19 cellular contexts compared by ENCODE assay signal in the genomic region with DNA sequence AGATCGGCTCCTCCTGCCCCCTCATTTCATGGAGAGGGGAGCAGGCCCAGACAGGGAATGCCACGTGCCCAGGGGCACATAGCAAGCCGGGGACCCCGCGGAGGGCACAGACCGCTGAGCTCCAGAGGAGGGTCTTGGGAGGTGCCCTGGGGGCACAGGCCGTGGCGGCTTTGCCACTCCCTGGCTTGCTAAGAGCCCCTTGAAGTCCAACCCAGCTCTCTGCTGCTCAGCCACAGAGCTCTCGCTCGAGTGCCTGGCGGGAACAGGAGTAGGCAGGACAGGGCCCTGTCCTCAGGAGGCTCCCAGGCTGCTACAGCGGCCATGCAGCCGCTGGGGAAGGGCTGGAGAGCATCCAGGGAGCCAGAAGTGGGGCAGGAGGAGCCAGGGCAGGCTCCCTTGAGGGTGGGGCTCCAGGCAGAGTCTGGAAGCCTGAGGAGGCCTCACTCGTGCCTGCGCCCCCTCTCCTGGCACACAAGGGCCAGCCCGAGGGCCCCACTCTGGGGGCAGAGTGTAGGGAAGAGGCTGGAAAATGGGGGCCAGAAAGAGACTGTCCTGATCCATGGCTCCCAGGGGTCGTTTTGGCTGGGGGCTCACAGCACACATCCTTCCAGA. TPM values are rescaled to one million over a fixed set of nuclear protein-coding genes. Genes with fewer than 3 reads are reported as not detected.
DNase-seq lines count a peak whose midpoint lies in the region; ATAC-seq, FAIRE-seq and TF ChIP-seq lines count a peak whose summit lies in the region.
"Had no signal": no experiment of that assay in that cellular context is flagged by ENCODE, and none has a peak within 500 bp of the region (broad histone marks: within the 10 kb centered on the region; RNA-seq: fewer than 3 reads in every experiment).

No MANE protein-coding gene starts in this region.

- WGBS in HepG2 (ENCODE audit: low lambda C conversion rate): 38% methylated on average over 13 of the region's 17 CpGs
- 65 to 70% methylated on average over 17 of the region's 17 CpGs for WGBS in GM23248 (ENCODE audit: low coverage in 1 of 2, low lambda C conversion rate in 2 of 2, missing lambda C conversion rate in 2 of 2), 2 experiments

- BruUV-seq in HepG2 (replicated peaks; lab: Mats Ljungman, UMichigan): no TSS peak

- H2AFZ ChIP-seq in HepG2 (ENCODE audit: low read length) (no peak overlapping the region), GM23248 (no peak overlapping the region)

- CTCF ChIA-PET in HEK293 (lab: Yijun Ruan, JAX) (interaction anchor here (0.6 kb wide), 2 partner anchors 69 to 127 kb away, joined by 3 to 4 read pairs; no protein-coding TSS in a partner anchor), HepG2 (lab: Yijun Ruan, JAX; ENCODE audit: low intra/inter-chr PET ratio, low total read pairs) (no interaction called here)

- H3K36me3 ChIP-seq in HEK293 (ENCODE audit: control insufficient read depth in 2 of 2, insufficient read depth in 1 of 2, low read length in 2 of 2): no peaks in the 10 kb centered on the region
- H3K36me3 ChIP-seq in HepG2 (replicated peaks in 1 of 2; ENCODE audit: control insufficient read depth in 1 of 2, insufficient read depth in 2 of 2, low read length in 2 of 2): no peaks in the 10 kb centered on the region
- H3K36me3 ChIP-seq in GM23248 (ENCODE audit: low read depth): no peaks in the 10 kb centered on the region

- peaks cover 8% of the 10 kb centered on the region for H4K20me1 ChIP-seq in HepG2 (ENCODE audit: insufficient read depth, low read length)
- no peaks in the 10 kb centered on the region for H4K20me1 ChIP-seq in GM23248 (ENCODE audit: insufficient read depth)

- H3K79me2 ChIP-seq in HepG2 (ENCODE audit: insufficient read depth, low read length) (no peaks in the 10 kb centered on the region), GM23248 (ENCODE audit: insufficient read depth) (no peaks in the 10 kb centered on the region)

- no peak overlapping the region for H3K9ac ChIP-seq in HepG2 (ENCODE audit: insufficient read depth, low read depth, low read length)
- no peak overlapping the region for H3K9ac ChIP-seq in GM23248
- H3K9ac ChIP-seq: KMS-11 had no signal

- FAIRE-seq in HepG2 (lab: Jason Lieb, UNC): no peak
- FAIRE-seq: A549 had no signal

- TF ChIP-seq CTCF in HEK293 (tag by site-specific recombination; IDR thresholded peaks at IDR 0.05): no peak
- TF ChIP-seq CTCF in dorsolateral prefrontal cortex (IDR thresholded peaks at IDR 0.05 in 54 of 56, conservative IDR thresholded peaks at IDR 0.05 in 2 of 56; ENCODE audit: low read depth in 1 of 56, partially characterized antibody in 56 of 56): no peak
- no peak for TF ChIP-seq CTCF in HepG2 (CRISPR knock-in tag; IDR thresholded peaks at IDR 0.05)

- DNase-seq in COLO668 (lab: John Stamatoyannopoulos, UW; ENCODE audit: unreplicated experiment) (peak; percentile 42), dorsolateral prefrontal cortex (no peak), HepG2 (ENCODE audit: low spot score) (no peak), mucosa of gallbladder (ENCODE audit: low spot score) (no peak), GM23248 (no peak), NCI-H2081 (lab: John Stamatoyannopoulos, UW) (no peak)
- DNase-seq: Calu3, DMS79 treated with DMSO at 0.1 percent for 48 hours, MV-4-11, NCI-H187, NCI-H446, SIG-M5, T-cell had no signal

- no peak overlapping the region for H3K4me3 ChIP-seq in HEK293 (ENCODE audit: low read depth, low read length)
- no peak overlapping the region for H3K4me3 ChIP-seq in dorsolateral prefrontal cortex
- no peak overlapping the region for H3K4me3 ChIP-seq in HepG2 (replicated peaks in 1 of 3; ENCODE audit: insufficient read depth in 1 of 3, low read depth in 2 of 3, low read length in 3 of 3)
- no peak overlapping the region for H3K4me3 ChIP-seq in GM23248
- H3K4me3 ChIP-seq: A549 had no signal

- TF ChIP-seq EP300 in HepG2 (IDR thresholded peaks at IDR 0.05; ENCODE audit: low read depth in 2 of 2, low read length in 2 of 2) (no peak), HepG2 (CRISPR knock-in tag; IDR thresholded peaks at IDR 0.05; ENCODE audit: borderline replicate concordance) (no peak)

- H3K27ac ChIP-seq in HEK293 (ENCODE audit: extremely low read depth, low read depth, low read length) (no peak overlapping the region), dorsolateral prefrontal cortex (peak overlapping the region in 57 of 59 donors; percentile 11 to 96 (median 84)), HepG2 (ENCODE audit: extremely low read length, insufficient read depth, low read length) (no peak overlapping the region), GM23248 (no peak overlapping the region)
- H3K27ac ChIP-seq: A549, KMS-11 had no signal

- peaks cover 10% of the 10 kb centered on the region; the same call in 1 of the 2 replicates for H3F3A ChIP-seq in GM23248 (ENCODE audit: insufficient read depth)

- in situ Hi-C loops in HepG2 (cut with HindIII; ENCODE audit: extremely low pct_ligation_motif_present, low pct_unique_long_range_greater_than_20kb) (loop anchor here (10.0 kb wide), 1 partner anchor 59 kb away; no protein-coding TSS in a partner anchor), GM23248 (cut with MboI) (loop anchor here (10.0 kb wide), 1 partner anchor 119 kb away; a partner anchor contains a TSS)

- 0 out of 2 replicates have a peak, but pooled peaks have one; percentile 3 for TF ChIP-seq RAD21 in HepG2 (CRISPR knock-in tag; IDR thresholded peaks at IDR 0.05)

- H3K4me1 ChIP-seq in HEK293 (ENCODE audit: control insufficient read depth, insufficient read depth, low read length) (peaks cover 1% of the 10 kb centered on the region), HepG2 (ENCODE audit: insufficient read depth, low read length) (peaks cover 48% of the 10 kb centered on the region), GM23248 (ENCODE audit: insufficient read depth) (peaks cover 2% of the 10 kb centered on the region)

- ATAC-seq in HepG2 (no peak), GM21390 (IDR thresholded peaks at IDR 0.05; ENCODE audit: unreplicated experiment) (no peak)
- ATAC-seq: A549, SK-N-SH treated with all-trans-retinoic acid at 6 μM for 48 hours, T-cell had no signal

- POLR2A ChIA-PET in HEK293 (lab: Yijun Ruan, JAX) (interaction anchor here (0.6 to 9.4 kb wide), 2 partner anchors 11 to 123 kb away, joined by 4 to 92 read pairs; a partner anchor contains a TSS), HepG2 (lab: Yijun Ruan, JAX) (interaction anchor here (1.0 kb wide), 1 partner anchor 11 kb away, joined by 3 read pairs; a partner anchor contains a TSS)

- H3K9me2 ChIP-seq in GM23248 (ENCODE audit: insufficient read depth): no peaks in the 10 kb centered on the region

- intact Hi-C loops in dorsolateral prefrontal cortex (cut with DNase I) (loop anchor here in 1 of 2 donors (5.0 kb wide), 1 partner anchor 142 kb away; no protein-coding TSS in a partner anchor), HepG2 (cut with micrococcal nuclease; ENCODE audit: unreplicated experiment) (no loop called here)

- H3K4me2 ChIP-seq in HepG2 (ENCODE audit: low read depth, low read length): no peak overlapping the region
- H3K4me2 ChIP-seq in GM23248 (ENCODE audit: unreplicated experiment): no peak overlapping the region
- H3K4me2 ChIP-seq: A549, KMS-11 had no signal

- no peak for TF ChIP-seq POLR2A in HepG2 (IDR thresholded peaks at IDR 0.05; ENCODE audit: insufficient read depth in 1 of 2, low read depth in 2 of 2, low read length in 2 of 2)

- H3K9me3 ChIP-seq in HEK293 (ENCODE audit: control insufficient read depth, insufficient read depth, low read depth, low read length) (no peaks in the 10 kb centered on the region), HepG2 (ENCODE audit: low read length) (no peaks in the 10 kb centered on the region), GM23248 (ENCODE audit: low read depth) (no peaks in the 10 kb centered on the region)
- H3K9me3 ChIP-seq: A549 had no signal

- H3K27me3 ChIP-seq in dorsolateral prefrontal cortex (no peaks in the 10 kb centered on the region), HepG2 (ENCODE audit: control insufficient read depth in 1 of 2, insufficient read depth in 2 of 2, low read length in 2 of 2) (peaks cover 3 to 32% of the 10 kb centered on the region in 2 experiments), GM23248 (replicated peaks; ENCODE audit: insufficient read depth) (no peaks in the 10 kb centered on the region)

RNA-seq across cellular contexts. Expression of a gene that starts 4.4 kb away (rescaled TPM):
- total RNA-seq in dorsolateral prefrontal cortex (10 to 100 TPM; 19.4 to 82.0 (median 54.8) TPM), HepG2 (2016; rRNA removed; fragmentation: Illumina TruSeq; extraction: Trizol) (0.45 and 0.86 TPM in 2 replicates), mucosa of gallbladder (7.7 TPM)
- 1.2 and 1.4 TPM in 2 replicates for total RNA-seq in HepG2 (2016; cell fraction: cytosol; rRNA removed; fragmentation: Illumina TruSeq; extraction: Trizol; ENCODE audit: low read depth)
- total RNA-seq in HepG2 (2016; cell fraction: insoluble cytoplasmic fraction; rRNA removed; fragmentation: Illumina TruSeq; extraction: Trizol): 0.62 and 1.3 TPM in 2 replicates
- total RNA-seq in HepG2 (2016; cell fraction: membrane; rRNA removed; fragmentation: Illumina TruSeq; extraction: Trizol): 0.96 and 1.9 TPM in 2 replicates
- total RNA-seq in HepG2 (2016; cell fraction: nucleus; rRNA removed; fragmentation: Illumina TruSeq; extraction: Trizol): 1.0 and 1.6 TPM in 2 replicates
- polyA plus RNA-seq in HepG2 (2011; rRNA removed) (3.6 and 3.7 TPM in 2 replicates), GM23248 (2016; fragmentation: Nextera tagmentation; extraction: Ambion mirVana) (0.30 and 0.71 TPM in 2 replicates)
- 2.2 and 3.4 TPM in 2 replicates for polyA plus RNA-seq in HepG2 (2011; cell fraction: cytosol; rRNA removed)
- 20.4 and 21.0 TPM in 2 replicates for polyA plus RNA-seq in HepG2 (2011; cell fraction: nucleus; rRNA removed)
- 2.3 and 3.3 TPM in 2 replicates for polyA plus RNA-seq in HepG2 (2012)
- polyA plus RNA-seq in HepG2 (2016; cell fraction: cytosol; fragmentation: Illumina TruSeq; extraction: Trizol; ENCODE audit: low read depth): 2.1 and 2.3 TPM in 2 replicates
- 0.92 and 1.1 TPM in 2 replicates for polyA plus RNA-seq in HepG2 (2016; cell fraction: insoluble cytoplasmic fraction; fragmentation: Illumina TruSeq; extraction: Trizol; ENCODE audit: low read depth)
- 1.9 and 2.3 TPM in 2 replicates for polyA plus RNA-seq in HepG2 (2016; cell fraction: membrane; fragmentation: Illumina TruSeq; extraction: Trizol; ENCODE audit: low read depth)
- 3.2 and 3.9 TPM in 2 replicates for polyA plus RNA-seq in HepG2 (2016; cell fraction: nucleus; fragmentation: Illumina TruSeq; extraction: Trizol; ENCODE audit: insufficient read depth, low read depth)
- polyA minus RNA-seq in HepG2 (2011; rRNA and poly(A)+ RNA removed; ENCODE audit: low replicate concordance): 6.5 and 7.6 TPM in 2 replicates
- 0.79 TPM in 1 of 2 replicates, not detected in the other for polyA minus RNA-seq in HepG2 (2011; cell fraction: cytosol; rRNA and poly(A)+ RNA removed)
- polyA minus RNA-seq in HepG2 (2011; cell fraction: nucleus; rRNA and poly(A)+ RNA removed): 0.90 and 1.2 TPM in 2 replicates
- not detected in 2 replicates for total RNA-seq in GM23248 (2014; rRNA removed; shearing (Covaris generic))

RNA-seq across cellular contexts. Expression of a gene that starts 8.3 kb away (rescaled TPM):
- total RNA-seq in dorsolateral prefrontal cortex (100 to 1,000 TPM; 194 to 567 (median 327) TPM), HepG2 (2016; rRNA removed; fragmentation: Illumina TruSeq; extraction: Trizol) (9.1 and 22.1 TPM in 2 replicates), mucosa of gallbladder (154 TPM)
- 14.9 and 15.2 TPM in 2 replicates for total RNA-seq in HepG2 (2016; cell fraction: cytosol; rRNA removed; fragmentation: Illumina TruSeq; extraction: Trizol; ENCODE audit: low read depth)
- 6.6 and 20.8 TPM in 2 replicates for total RNA-seq in HepG2 (2016; cell fraction: insoluble cytoplasmic fraction; rRNA removed; fragmentation: Illumina TruSeq; extraction: Trizol)
- 10.1 and 11.4 TPM in 2 replicates for total RNA-seq in HepG2 (2016; cell fraction: membrane; rRNA removed; fragmentation: Illumina TruSeq; extraction: Trizol)
- total RNA-seq in HepG2 (2016; cell fraction: nucleus; rRNA removed; fragmentation: Illumina TruSeq; extraction: Trizol): 26.8 and 33.4 TPM in 2 replicates
- polyA plus RNA-seq in HepG2 (2011; rRNA removed) (23.0 and 40.7 TPM in 2 replicates), GM23248 (2016; fragmentation: Nextera tagmentation; extraction: Ambion mirVana) (43.7 and 48.4 TPM in 2 replicates)
- 18.3 and 19.9 TPM in 2 replicates for polyA plus RNA-seq in HepG2 (2011; cell fraction: cytosol; rRNA removed)
- 410 and 565 TPM in 2 replicates for polyA plus RNA-seq in HepG2 (2011; cell fraction: nucleus; rRNA removed)
- polyA plus RNA-seq in HepG2 (2012): 20.8 and 52.6 TPM in 2 replicates
- 0.90 and 0.96 TPM in 2 replicates for polyA plus RNA-seq in HepG2 (2016; cell fraction: cytosol; fragmentation: Illumina TruSeq; extraction: Trizol; ENCODE audit: low read depth)
- 6.2 and 8.3 TPM in 2 replicates for polyA plus RNA-seq in HepG2 (2016; cell fraction: insoluble cytoplasmic fraction; fragmentation: Illumina TruSeq; extraction: Trizol; ENCODE audit: low read depth)
- polyA plus RNA-seq in HepG2 (2016; cell fraction: membrane; fragmentation: Illumina TruSeq; extraction: Trizol; ENCODE audit: low read depth): 1.6 TPM in 2 replicates
- 86.8 and 102 TPM in 2 replicates for polyA plus RNA-seq in HepG2 (2016; cell fraction: nucleus; fragmentation: Illumina TruSeq; extraction: Trizol; ENCODE audit: insufficient read depth, low read depth)
- polyA minus RNA-seq in HepG2 (2011; rRNA and poly(A)+ RNA removed; ENCODE audit: low replicate concordance): 24.5 and 75.7 TPM in 2 replicates
- 24.3 and 34.5 TPM in 2 replicates for polyA minus RNA-seq in HepG2 (2011; cell fraction: cytosol; rRNA and poly(A)+ RNA removed)
- polyA minus RNA-seq in HepG2 (2011; cell fraction: nucleus; rRNA and poly(A)+ RNA removed): 72.0 and 84.2 TPM in 2 replicates
- 200 and 201 TPM in 2 replicates for total RNA-seq in GM23248 (2014; rRNA removed; shearing (Covaris generic))

RNA-seq across cellular contexts. Expression of a gene that starts 11.6 kb away (rescaled TPM):
- total RNA-seq in dorsolateral prefrontal cortex (10 to 100 TPM; 26.2 to 67.2 (median 41.0) TPM), HepG2 (2016; rRNA removed; fragmentation: Illumina TruSeq; extraction: Trizol) (40.3 and 47.9 TPM in 2 replicates), mucosa of gallbladder (100 TPM)
- 34.6 and 39.0 TPM in 2 replicates for total RNA-seq in HepG2 (2016; cell fraction: cytosol; rRNA removed; fragmentation: Illumina TruSeq; extraction: Trizol; ENCODE audit: low read depth)
- 37.7 and 45.9 TPM in 2 replicates for total RNA-seq in HepG2 (2016; cell fraction: insoluble cytoplasmic fraction; rRNA removed; fragmentation: Illumina TruSeq; extraction: Trizol)
- total RNA-seq in HepG2 (2016; cell fraction: membrane; rRNA removed; fragmentation: Illumina TruSeq; extraction: Trizol): 86.6 and 88.7 TPM in 2 replicates
- total RNA-seq in HepG2 (2016; cell fraction: nucleus; rRNA removed; fragmentation: Illumina TruSeq; extraction: Trizol): 27.8 and 32.2 TPM in 2 replicates
- polyA plus RNA-seq in HepG2 (2011; rRNA removed) (65.6 and 67.9 TPM in 2 replicates), GM23248 (2016; fragmentation: Nextera tagmentation; extraction: Ambion mirVana) (28.8 and 29.3 TPM in 2 replicates)
- 42.1 and 56.2 TPM in 2 replicates for polyA plus RNA-seq in HepG2 (2011; cell fraction: cytosol; rRNA removed)
- 119 and 145 TPM in 2 replicates for polyA plus RNA-seq in HepG2 (2011; cell fraction: nucleus; rRNA removed)
- 36.5 and 51.9 TPM in 2 replicates for polyA plus RNA-seq in HepG2 (2012)
- polyA plus RNA-seq in HepG2 (2016; cell fraction: cytosol; fragmentation: Illumina TruSeq; extraction: Trizol; ENCODE audit: low read depth): 64.8 and 68.7 TPM in 2 replicates
- polyA plus RNA-seq in HepG2 (2016; cell fraction: insoluble cytoplasmic fraction; fragmentation: Illumina TruSeq; extraction: Trizol; ENCODE audit: low read depth): 43.6 and 56.9 TPM in 2 replicates
- polyA plus RNA-seq in HepG2 (2016; cell fraction: membrane; fragmentation: Illumina TruSeq; extraction: Trizol; ENCODE audit: low read depth): 91.9 and 99.7 TPM in 2 replicates
- 74.4 and 76.4 TPM in 2 replicates for polyA plus RNA-seq in HepG2 (2016; cell fraction: nucleus; fragmentation: Illumina TruSeq; extraction: Trizol; ENCODE audit: insufficient read depth, low read depth)
- 81.3 and 108 TPM in 2 replicates for polyA minus RNA-seq in HepG2 (2011; rRNA and poly(A)+ RNA removed; ENCODE audit: low replicate concordance)
- 41.1 and 51.4 TPM in 2 replicates for polyA minus RNA-seq in HepG2 (2011; cell fraction: cytosol; rRNA and poly(A)+ RNA removed)
- 18.5 and 21.0 TPM in 2 replicates for polyA minus RNA-seq in HepG2 (2011; cell fraction: nucleus; rRNA and poly(A)+ RNA removed)
- 72.7 and 74.2 TPM in 2 replicates for total RNA-seq in GM23248 (2014; rRNA removed; shearing (Covaris generic))

RNA-seq across cellular contexts. Expression of a gene that starts 52.4 kb away (rescaled TPM):
- total RNA-seq in dorsolateral prefrontal cortex: 100 to 1,000 TPM in 111 of 120 experiments, 10 to 100 TPM in 9; 50.8 to 265 (median 149) TPM
- 1.2 and 1.4 TPM in 2 replicates for total RNA-seq in HepG2 (2016; rRNA removed; fragmentation: Illumina TruSeq; extraction: Trizol)
- total RNA-seq in HepG2 (2016; cell fraction: cytosol; rRNA removed; fragmentation: Illumina TruSeq; extraction: Trizol; ENCODE audit: low read depth): 0.20 and 2.1 TPM in 2 replicates
- total RNA-seq in HepG2 (2016; cell fraction: insoluble cytoplasmic fraction; rRNA removed; fragmentation: Illumina TruSeq; extraction: Trizol): 0.56 and 0.91 TPM in 2 replicates
- 0.65 and 0.76 TPM in 2 replicates for total RNA-seq in HepG2 (2016; cell fraction: membrane; rRNA removed; fragmentation: Illumina TruSeq; extraction: Trizol)
- total RNA-seq in HepG2 (2016; cell fraction: nucleus; rRNA removed; fragmentation: Illumina TruSeq; extraction: Trizol): 0.65 and 1.9 TPM in 2 replicates
- 2.2 and 9.4 TPM in 2 replicates for polyA plus RNA-seq in HepG2 (2011; rRNA removed)
- 0.65 and 1.0 TPM in 2 replicates for polyA plus RNA-seq in HepG2 (2011; cell fraction: cytosol; rRNA removed)
- 13.6 and 21.2 TPM in 2 replicates for polyA plus RNA-seq in HepG2 (2011; cell fraction: nucleus; rRNA removed)
- 2.3 and 3.3 TPM in 2 replicates for polyA plus RNA-seq in HepG2 (2012)
- 0.10 TPM in 2 replicates for polyA plus RNA-seq in HepG2 (2016; cell fraction: cytosol; fragmentation: Illumina TruSeq; extraction: Trizol; ENCODE audit: low read depth)
- 0.49 and 0.81 TPM in 2 replicates for polyA plus RNA-seq in HepG2 (2016; cell fraction: insoluble cytoplasmic fraction; fragmentation: Illumina TruSeq; extraction: Trizol; ENCODE audit: low read depth)
- polyA plus RNA-seq in HepG2 (2016; cell fraction: membrane; fragmentation: Illumina TruSeq; extraction: Trizol; ENCODE audit: low read depth): 0.34 and 0.36 TPM in 2 replicates
- polyA plus RNA-seq in HepG2 (2016; cell fraction: nucleus; fragmentation: Illumina TruSeq; extraction: Trizol; ENCODE audit: insufficient read depth, low read depth): 4.1 and 6.3 TPM in 2 replicates
- 4.0 TPM in 1 of 2 replicates, not detected in the other for polyA minus RNA-seq in HepG2 (2011; rRNA and poly(A)+ RNA removed; ENCODE audit: low replicate concordance)
- 0.88 and 1.8 TPM in 2 replicates for polyA minus RNA-seq in HepG2 (2011; cell fraction: cytosol; rRNA and poly(A)+ RNA removed)
- polyA minus RNA-seq in HepG2 (2011; cell fraction: nucleus; rRNA and poly(A)+ RNA removed): 1.5 and 2.7 TPM in 2 replicates
- 0.58 TPM for total RNA-seq in mucosa of gallbladder
- total RNA-seq in GM23248 (2014; rRNA removed; shearing (Covaris generic)): under 0.01 TPM in 1 of 2 replicates, not detected in the other
- polyA plus RNA-seq in GM23248 (2016; fragmentation: Nextera tagmentation; extraction: Ambion mirVana): not detected in 2 replicates
- total RNA-seq: CD4-positive, alpha-beta memory T cell had no signal
- polyA plus RNA-seq: CD4-positive, alpha-beta memory T cell had no signal

Comparison
In these comparisons a context has a peak if more than half of its experiments do, and no peak if none do; other contexts are left out.
1. H3K27ac ChIP-seq: peak in dorsolateral prefrontal cortex (57 of 59); none in HEK293 (single experiment), HepG2 (single experiment) and GM23248 (single experiment).